ENCODE assay signal across 36 cellular contexts in the genomic region with DNA sequence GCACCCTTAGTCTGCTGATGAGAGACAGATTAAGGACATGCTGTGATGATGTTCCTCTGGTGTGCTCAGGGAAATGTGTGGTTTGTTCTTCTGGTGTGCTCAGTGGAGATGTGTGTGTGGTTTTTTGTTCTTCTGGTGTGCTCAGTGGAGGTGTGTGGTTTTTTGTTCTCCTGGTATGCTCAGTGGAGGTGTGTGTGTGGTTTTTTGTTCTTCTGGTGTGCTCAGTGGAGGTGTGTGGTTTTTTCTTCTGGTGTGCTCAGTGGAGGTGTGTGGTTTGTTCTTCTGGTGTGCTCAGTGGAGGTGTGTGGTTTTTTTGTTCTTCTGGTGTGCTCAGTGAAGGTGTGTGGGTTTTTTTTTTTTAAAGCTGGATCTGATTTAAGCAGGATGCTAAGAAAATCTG. TPM values are rescaled to one million over a fixed set of nuclear protein-coding genes. Genes with fewer than 3 reads are reported as not detected.
"Had no signal": no experiment of that assay in that cellular context is flagged by ENCODE, and none has a peak within 500 bp of the region (broad histone marks: within the 10 kb centered on the region; RNA-seq: fewer than 3 reads in every experiment).

No MANE protein-coding gene starts in this region.

- FAIRE-seq: astrocyte, colon had no signal

- ATAC-seq: activated CD4-positive, alpha-beta T cell treated with anti-CD3 and anti-CD28 coated beads for 36 hours; activated CD8-positive, alpha-beta memory T cell treated with anti-CD3 and anti-CD28 coated beads, Interleukin-2, amount 10 ng/mL, durations not matched to agents 7 days and 5 days; activated CD8-positive, alpha-beta T cell treated with anti-CD3 and anti-CD28 coated beads, Interleukin-2, amount 10 ng/mL, durations not matched to agents 7 days and 5 days; effector memory CD8-positive, alpha-beta T cell; foreskin keratinocyte; gastrocnemius medialis; heart left ventricle had no signal

- H3K27me3 Mint-ChIP-seq: activated CD4-positive, alpha-beta T cell treated with anti-CD3 and anti-CD28 coated beads, Interleukin-2, amount 10 ng/mL, durations not matched to agents 24 days and 14 days; effector memory CD8-positive, alpha-beta T cell had no signal

- H3K27ac Mint-ChIP-seq: activated CD4-positive, alpha-beta memory T cell treated with anti-CD3 and anti-CD28 coated beads for 36 hours; activated CD4-positive, alpha-beta T cell treated with anti-CD3 and anti-CD28 coated beads for 36 hours; activated CD4-positive, alpha-beta T cell treated with anti-CD3 and anti-CD28 coated beads, Interleukin-2, amount 10 ng/mL, durations not matched to agents 24 days and 14 days; activated CD8-positive, alpha-beta memory T cell treated with anti-CD3 and anti-CD28 coated beads, Interleukin-2, amount 10 ng/mL, durations not matched to agents 7 days and 5 days; activated CD8-positive, alpha-beta T cell treated with anti-CD3 and anti-CD28 coated beads, Interleukin-2, amount 10 ng/mL, durations not matched to agents 7 days and 5 days; activated naive CD4-positive, alpha-beta T cell treated with anti-CD3 and anti-CD28 coated beads for 36 hours; activated naive CD4-positive, alpha-beta T cell treated with anti-CD3 and anti-CD28 coated beads, Interleukin-2, amount 50 U/mL, for 24 hours; activated naive CD8-positive, alpha-beta T cell treated with anti-CD3 and anti-CD28 coated beads for 36 hours; activated T-helper 1 cell treated with anti-CD3 and anti-CD28 coated beads, Interleukin-12 subunit alpha, Interleukin-12 subunit beta, Interleukin-2, Interleukin-4 antibody, amounts not matched to agents 30 ng/mL and 10 ng/mL and 1 ng/mL, durations not matched to agents 14 hours and 24 hours and 36 hours; activated T-helper 2 cell treated with anti-CD3 and anti-CD28 coated beads, Interferon-gamma antibody, Interleukin-2, Interleukin-4, amounts not matched to agents 10 μg/mL and 5 μg/mL and 100 μg/mL, durations not matched to agents 14 hours and 24 hours and 36 hours had no signal

- H3K27me3 ChIP-seq: brain microvascular endothelial cell, foreskin keratinocyte had no signal

- H3K9me3 Mint-ChIP-seq: activated CD4-positive, alpha-beta memory T cell treated with anti-CD3 and anti-CD28 coated beads for 36 hours; activated CD4-positive, alpha-beta T cell treated with anti-CD3 and anti-CD28 coated beads, Interleukin-2, amount 10 ng/mL, durations not matched to agents 24 days and 14 days; activated naive CD4-positive, alpha-beta T cell treated with anti-CD3 and anti-CD28 coated beads, Interleukin-2, amount 50 U/mL, for 24 hours; activated T-helper 2 cell treated with anti-CD3 and anti-CD28 coated beads, Interferon-gamma antibody, Interleukin-2, Interleukin-4, amounts not matched to agents 10 μg/mL and 5 μg/mL and 100 μg/mL, durations not matched to agents 14 hours and 24 hours and 36 hours had no signal

- H3K4me1 ChIP-seq: esophagus muscularis mucosa, gastrocnemius medialis, heart left ventricle had no signal

- H3K4me3 ChIP-seq: esophagus muscularis mucosa, gastrocnemius medialis, heart left ventricle had no signal

- H3K4me3 Mint-ChIP-seq: activated CD4-positive, alpha-beta memory T cell treated with anti-CD3 and anti-CD28 coated beads for 36 hours; activated CD4-positive, alpha-beta T cell treated with anti-CD3 and anti-CD28 coated beads for 36 hours; activated CD4-positive, alpha-beta T cell treated with anti-CD3 and anti-CD28 coated beads, Interleukin-2, amount 10 ng/mL, durations not matched to agents 24 days and 14 days; activated CD8-positive, alpha-beta memory T cell treated with anti-CD3 and anti-CD28 coated beads, Interleukin-2, amount 10 ng/mL, durations not matched to agents 7 days and 5 days; activated CD8-positive, alpha-beta T cell treated with anti-CD3 and anti-CD28 coated beads, Interleukin-2, amount 10 ng/mL, durations not matched to agents 7 days and 5 days; activated naive CD4-positive, alpha-beta T cell treated with anti-CD3 and anti-CD28 coated beads for 36 hours; activated naive CD4-positive, alpha-beta T cell treated with anti-CD3 and anti-CD28 coated beads, Interleukin-2, amount 50 U/mL, for 24 hours; activated naive CD8-positive, alpha-beta T cell treated with anti-CD3 and anti-CD28 coated beads for 36 hours; activated T-helper 1 cell treated with anti-CD3 and anti-CD28 coated beads, Interleukin-12 subunit alpha, Interleukin-12 subunit beta, Interleukin-2, Interleukin-4 antibody, amounts not matched to agents 30 ng/mL and 10 ng/mL and 1 ng/mL, durations not matched to agents 14 hours and 24 hours and 36 hours; effector memory CD8-positive, alpha-beta T cell had no signal

- H3K36me3 Mint-ChIP-seq: activated CD4-positive, alpha-beta memory T cell treated with anti-CD3 and anti-CD28 coated beads for 36 hours; activated CD8-positive, alpha-beta memory T cell treated with anti-CD3 and anti-CD28 coated beads, Interleukin-2, amount 10 ng/mL, durations not matched to agents 7 days and 5 days; activated naive CD4-positive, alpha-beta T cell treated with anti-CD3 and anti-CD28 coated beads, Interleukin-2, amount 50 U/mL, for 24 hours; activated naive CD8-positive, alpha-beta T cell treated with anti-CD3 and anti-CD28 coated beads for 36 hours had no signal

- DNase-seq: activated CD4-positive, alpha-beta memory T cell treated with anti-CD3 and anti-CD28 coated beads for 36 hours; activated CD4-positive, alpha-beta T cell treated with anti-CD3 and anti-CD28 coated beads for 36 hours; activated CD4-positive, alpha-beta T cell treated with anti-CD3 and anti-CD28 coated beads, Interleukin-2, amount 10 ng/mL, durations not matched to agents 24 days and 14 days; activated CD4-positive, CD25-positive, alpha-beta regulatory T cell; activated CD4-positive, CD25-positive, alpha-beta regulatory T cell treated with anti-CD3 and anti-CD28 coated beads, Interleukin-2, amount 50 U/mL, for 72 hours; activated CD8-positive, alpha-beta memory T cell treated with anti-CD3 and anti-CD28 coated beads, Interleukin-2, amount 10 ng/mL, durations not matched to agents 7 days and 5 days; activated CD8-positive, alpha-beta memory T cell treated with anti-CD3 and anti-CD28 coated beads, Interleukin-2, amount 50 U/mL, for 4 hours; activated CD8-positive, alpha-beta T cell treated with anti-CD3 and anti-CD28 coated beads, Interleukin-2, amount 10 ng/mL, durations not matched to agents 7 days and 5 days; activated effector memory CD4-positive, alpha-beta T cell treated with anti-CD3 and anti-CD28 coated beads, Interleukin-2, amount 50 U/mL, for 16 hours; activated naive CD4-positive, alpha-beta T cell treated with anti-CD3 and anti-CD28 coated beads for 36 hours; activated naive CD8-positive, alpha-beta T cell treated with anti-CD3 and anti-CD28 coated beads for 36 hours; activated T-cell treated with anti-CD3 and anti-CD28 coated beads, Interleukin-2, amount 50 U/mL, for 1 hour; activated T-cell treated with anti-CD3 and anti-CD28 coated beads, Interleukin-2, amount 50 U/mL, for 48 hours; amniotic stem cell; anterior cingulate cortex; brain microvascular endothelial cell; caudate nucleus; cortex of kidney; dermis blood vessel endothelial cell; effector CD4-positive, alpha-beta T cell; effector memory CD8-positive, alpha-beta T cell; erythroblast; foreskin keratinocyte; gastrocnemius medialis; glutamatergic neuron; heart left ventricle had no signal

- H3K9me3 ChIP-seq: esophagus muscularis mucosa, gastrocnemius medialis, heart left ventricle had no signal

- H3K4me1 Mint-ChIP-seq: activated CD8-positive, alpha-beta memory T cell treated with anti-CD3 and anti-CD28 coated beads, Interleukin-2, amount 10 ng/mL, durations not matched to agents 7 days and 5 days; activated naive CD4-positive, alpha-beta T cell treated with anti-CD3 and anti-CD28 coated beads, Interleukin-2, amount 50 U/mL, for 24 hours had no signal

- H3K27ac ChIP-seq: brain microvascular endothelial cell, esophagus muscularis mucosa, foreskin keratinocyte, gastrocnemius medialis, heart left ventricle had no signal

- H3K36me3 ChIP-seq: brain microvascular endothelial cell, esophagus muscularis mucosa, gastrocnemius medialis, heart left ventricle had no signal

RNA-seq across cellular contexts. Expression of a gene that starts 15.4 kb away (rescaled TPM):
- total RNA-seq: activated CD4-positive, alpha-beta memory T cell treated with anti-CD3 and anti-CD28 coated beads for 36 hours; activated CD4-positive, alpha-beta T cell treated with anti-CD3 and anti-CD28 coated beads for 36 hours; activated CD4-positive, alpha-beta T cell treated with anti-CD3 and anti-CD28 coated beads, Interleukin-2, amount 10 ng/mL, durations not matched to agents 24 days and 14 days; activated CD8-positive, alpha-beta memory T cell treated with anti-CD3 and anti-CD28 coated beads for 36 hours; activated CD8-positive, alpha-beta memory T cell treated with anti-CD3 and anti-CD28 coated beads, Interleukin-2, amount 10 ng/mL, durations not matched to agents 7 days and 5 days; activated CD8-positive, alpha-beta T cell treated with anti-CD3 and anti-CD28 coated beads, Interleukin-2, amount 10 ng/mL, durations not matched to agents 7 days and 5 days; activated naive CD4-positive, alpha-beta T cell treated with anti-CD3 and anti-CD28 coated beads for 36 hours; activated naive CD8-positive, alpha-beta T cell treated with anti-CD3 and anti-CD28 coated beads for 36 hours; activated T-helper 1 cell treated with anti-CD3 and anti-CD28 coated beads, Interleukin-12 subunit alpha, Interleukin-12 subunit beta, Interleukin-2, Interleukin-4 antibody, amounts not matched to agents 30 ng/mL and 10 ng/mL and 1 ng/mL, durations not matched to agents 14 hours and 24 hours and 36 hours; activated T-helper 2 cell treated with anti-CD3 and anti-CD28 coated beads, Interferon-gamma antibody, Interleukin-2, Interleukin-4, amounts not matched to agents 10 μg/mL and 5 μg/mL and 100 μg/mL, durations not matched to agents 14 hours and 24 hours and 36 hours; astrocyte; chondrocyte; dermis blood vessel endothelial cell; gastrocnemius medialis; heart left ventricle; T-helper 1 cell treated with Interleukin-12 subunit alpha and Interleukin-12 subunit beta and Interleukin-4 antibody, amounts not matched to agents 30 ng/mL and 1 ng/mL, for 36 hours had no signal
- polyA plus RNA-seq: adipose tissue, heart left ventricle had no signal
